In the genomic region with DNA sequence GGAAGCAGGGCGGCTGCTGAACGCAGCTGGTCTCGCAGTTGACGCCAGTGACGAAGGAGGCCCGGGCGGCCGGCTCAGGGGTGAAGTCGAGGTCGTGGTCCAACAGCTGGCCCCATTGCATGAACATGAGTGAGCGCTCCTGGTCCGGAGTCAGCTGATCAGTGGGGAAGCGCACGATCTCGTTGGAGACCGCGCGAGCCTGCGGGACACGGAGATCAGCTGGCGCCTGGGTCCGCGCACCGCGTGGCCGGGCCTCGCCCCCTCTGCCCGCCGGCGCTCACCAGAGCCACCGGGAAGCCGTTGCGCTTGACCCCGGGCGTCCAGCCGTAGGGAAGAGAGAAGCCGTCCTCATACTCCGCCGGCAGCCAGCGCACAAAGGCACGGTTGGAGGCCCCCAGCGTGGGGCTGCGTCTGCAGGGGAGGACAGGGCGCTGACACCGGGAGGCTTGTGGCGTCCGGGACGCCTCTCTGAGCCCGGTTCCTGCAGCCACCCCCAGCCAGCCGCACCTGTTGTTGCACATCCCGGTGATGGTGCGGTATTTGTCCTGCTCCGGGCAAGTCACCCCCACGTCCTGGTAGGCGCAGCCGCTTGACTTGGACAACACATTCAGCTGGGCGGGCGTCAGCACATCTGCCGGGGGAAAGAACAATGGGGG, we compare ENCODE assay signal across 11 cellular contexts. TPM values are rescaled to one million over a fixed set of nuclear protein-coding genes. Genes with fewer than 3 reads are reported as not detected.
DNase-seq lines count a peak whose midpoint lies in the region; ATAC-seq and TF ChIP-seq lines count a peak whose summit lies in the region.
"Had no signal": no experiment of that assay in that cellular context is flagged by ENCODE, and none has a peak within 500 bp of the region (broad histone marks: within the 10 kb centered on the region; RNA-seq: fewer than 3 reads in every experiment).

No MANE protein-coding gene starts in this region.

- WGBS in psoas muscle, 3 donors: 6 to 17% (median 8%) methylated on average over 44 to 59 of the region's 59 CpGs

- H3K27ac ChIP-seq in right atrium auricular region: peak overlapping the region in 1 of 2 donors; percentile 5
- peak overlapping the region; percentile 9 for H3K27ac ChIP-seq in psoas muscle
- H3K27ac ChIP-seq: uterus had no signal

- H3K4me1 ChIP-seq in right atrium auricular region (peaks cover 0 to 9% of the 10 kb centered on the region in 2 donors), psoas muscle (no peaks in the 10 kb centered on the region)
- H3K4me1 ChIP-seq: uterus had no signal

- no peaks in the 10 kb centered on the region for H3K27me3 ChIP-seq in right atrium auricular region
- H3K27me3 ChIP-seq in psoas muscle (ENCODE audit: insufficient read depth in 3 of 3, low read length in 2 of 3): peaks cover 0 to 16% (median 3%) of the 10 kb centered on the region in 3 donors
- H3K27me3 ChIP-seq: uterus had no signal

- H3K4me3 ChIP-seq in right atrium auricular region: peak overlapping the region in 1 of 2 donors; percentile 33
- H3K4me3 ChIP-seq in psoas muscle: peak overlapping the region; percentile 60
- H3K4me3 ChIP-seq: uterus had no signal

- no peak for TF ChIP-seq CTCF in right atrium auricular region (IDR thresholded peaks at IDR 0.05)
- TF ChIP-seq CTCF in psoas muscle (IDR thresholded peaks at IDR 0.05): no peak

- intact Hi-C loops in psoas muscle (cut with DNase I): no loop called here

- H3K9me3 ChIP-seq in right atrium auricular region (no peaks in the 10 kb centered on the region), psoas muscle (no peaks in the 10 kb centered on the region)
- H3K9me3 ChIP-seq: uterus had no signal

- H3K36me3 ChIP-seq in right atrium auricular region (no peaks in the 10 kb centered on the region), psoas muscle (ENCODE audit: insufficient read depth in 1 of 2, low read depth in 1 of 2) (no peaks in the 10 kb centered on the region)
- H3K36me3 ChIP-seq: uterus had no signal

- ATAC-seq in psoas muscle (peak; percentile 87 to 95 (median 92)), HG03095 (IDR thresholded peaks at IDR 0.05; ENCODE audit: unreplicated experiment) (no peak), HG03565 (IDR thresholded peaks at IDR 0.05; ENCODE audit: unreplicated experiment) (no peak)

- peak; percentile 3 for DNase-seq in EH (ENCODE audit: low read depth)
- peak; percentile 22 for DNase-seq in amniotic epithelial cell (ENCODE audit: low read depth)
- DNase-seq in right atrium auricular region (ENCODE audit: low spot score): peak; percentile 73
- peak; percentile 70 to 84 for DNase-seq in psoas muscle
- DNase-seq in glomerular visceral epithelial cell (ENCODE audit: extremely low spot score): no peak
- no peak for DNase-seq in SIG-M5 (lab: John Stamatoyannopoulos, UW)
- DNase-seq: effector CD4-positive, alpha-beta T cell; T-cell had no signal

RNA-seq across cellular contexts. Expression of gene MPO, which starts 1.6 kb away (rescaled TPM):
- under 1 TPM; 0.12 to 0.30 TPM for total RNA-seq in right atrium auricular region
- total RNA-seq in psoas muscle: under 1 TPM; 0.38 to 0.95 (median 0.57) TPM
- polyA plus RNA-seq in psoas muscle: under 1 TPM; 0.11 to 0.26 (median 0.14) TPM

RNA-seq across cellular contexts. Expression of gene LPO, which starts 40.8 kb away (rescaled TPM):
- not detected for total RNA-seq in right atrium auricular region
- not detected for total RNA-seq in psoas muscle
- under 1 TPM in 1 of 3 donors, not detected in 2; 0.01 TPM for polyA plus RNA-seq in psoas muscle
- total RNA-seq: T-cell, uterus had no signal

RNA-seq across cellular contexts. Expression of gene TSPOAP1, which starts 49.5 kb away (rescaled TPM):
- total RNA-seq in right atrium auricular region: 1 to 10 TPM; 6.1 to 8.5 TPM
- total RNA-seq in psoas muscle: 1 to 10 TPM; 2.3 to 6.6 (median 4.4) TPM
- polyA plus RNA-seq in psoas muscle: 1 to 10 TPM in 2 of 3 donors, under 1 TPM in 1; 0.40 to 2.1 (median 1.2) TPM

Comparison
In these comparisons a context has a peak if more than half of its experiments do, and no peak if none do; other contexts are left out.
1. DNase-seq: peak in EH (single experiment), amniotic epithelial cell (single experiment), right atrium auricular region (single experiment) and psoas muscle (2 of 2); none in glomerular visceral epithelial cell (single experiment) and SIG-M5 (single experiment).
2. ATAC-seq: peak in psoas muscle (4 of 4); none in HG03095 (single experiment) and HG03565 (single experiment).